8 cellular contexts compared by ENCODE assay signal in genomic region chr4:39458161-39458504, GRCh38. TPM values are rescaled to one million over a fixed set of nuclear protein-coding genes. Genes with fewer than 3 reads are reported as not detected.
DNase-seq lines count a peak whose midpoint lies in the region; ATAC-seq and TF ChIP-seq lines count a peak whose summit lies in the region.
"Not testable (repeated sequence)": the region's sequence is repeated elsewhere in the genome, so short reads cannot be mapped to it uniquely, and the experiment has no call there.

No MANE protein-coding gene starts in this region.

- H3K36me3 ChIP-seq in HCT116 (ENCODE audit: control insufficient read depth in 1 of 2, insufficient read depth in 2 of 2, low read length in 2 of 2) (peaks cover 48 to 56% of the 10 kb centered on the region in 2 experiments), PC-9 (ENCODE audit: low read depth) (peaks cover 58% of the 10 kb centered on the region), ectodermal cell (ENCODE audit: control insufficient read depth, insufficient read depth, low read length) (peaks cover 37% of the 10 kb centered on the region)

- H3K9me2 ChIP-seq in HCT116 (ENCODE audit: insufficient read depth); PC-9 (ENCODE audit: insufficient read depth): not testable (repeated sequence)

- CTCF ChIA-PET in HCT116 (lab: Charles Lee) = interaction anchor here (1.1 kb wide), 1 partner anchor 699 kb away, joined by 3 read pairs; no protein-coding TSS in a partner anchor
- CTCF ChIA-PET in PC-9 (lab: Charles Lee); activated naive CD4-positive, alpha-beta T cell treated with anti-CD3 and anti-CD28 coated beads, Interleukin-2, amount 10 ng/mL, durations not matched to agents 7 days and 5 days (lab: Charles Lee): not testable (repeated sequence)

- peaks cover 58% of the 10 kb centered on the region for H3K4me1 Mint-ChIP-seq in activated naive CD4-positive, alpha-beta T cell treated with anti-CD3 and anti-CD28 coated beads, Interleukin-2, amount 10 ng/mL, durations not matched to agents 7 days and 5 days
- H3K4me1 Mint-ChIP-seq in natural killer cell = peaks cover 28 to 34% of the 10 kb centered on the region in 2 donors
- H3K4me1 Mint-ChIP-seq in stimulated activated naive CD8-positive, alpha-beta T cell treated with anti-CD3 and anti-CD28 coated beads, Interleukin-15, amount 100 ng/mL, for 72 hours = peaks cover 61% of the 10 kb centered on the region

- not testable (repeated sequence) for H3K27me3 Mint-ChIP-seq in activated naive CD4-positive, alpha-beta T cell treated with anti-CD3 and anti-CD28 coated beads, Interleukin-2, amount 10 ng/mL, durations not matched to agents 7 days and 5 days; natural killer cell (ENCODE audit: low read depth in 2 of 2); stimulated activated naive CD8-positive, alpha-beta T cell treated with anti-CD3 and anti-CD28 coated beads, Interleukin-15, amount 100 ng/mL, for 72 hours

- peak overlapping the region; percentile 88 to 97 for H3K4me3 ChIP-seq in HCT116 (replicated peaks in 1 of 2; ENCODE audit: low read depth in 1 of 2, low read length in 2 of 2)
- H3K4me3 ChIP-seq in PC-9 = peak overlapping the region; percentile 97
- peak overlapping the region; percentile 89 for H3K4me3 ChIP-seq in ectodermal cell (ENCODE audit: insufficient read depth, low read depth, low read length)
- H3K4me3 ChIP-seq in iPS-11a (ENCODE audit: low read depth, low read length) = peak overlapping the region; percentile 99

- BruUV-seq in HCT116 (replicated peaks; lab: Mats Ljungman, UMichigan); PC-9 (replicated peaks; lab: Mats Ljungman, UMichigan): not testable (repeated sequence)

- TF ChIP-seq POLR2A in HCT116 (IDR thresholded peaks at IDR 0.05; ENCODE audit: borderline replicate concordance, extremely low read depth, insufficient read depth, insufficient read length) = not testable (repeated sequence)

- POLR2A ChIA-PET in HCT116 (lab: Charles Lee) (interaction anchor here (1.1 to 3.2 kb wide), 4 partner anchors 10 to 570 kb away, joined by 3 to 14 read pairs (median 6); no protein-coding TSS in a partner anchor), PC-9 (lab: Charles Lee; ENCODE audit: unreplicated experiment) (interaction anchor here (0.6 to 0.7 kb wide), 4 partner anchors 10 to 946 kb away, joined by 3 to 12 read pairs (median 4); no protein-coding TSS in a partner anchor)

- not testable (repeated sequence) for TF ChIP-seq CTCF in C4-2B (conservative IDR thresholded peaks at IDR 0.05); HCT116 (IDR thresholded peaks at IDR 0.05 in 2 of 3, conservative IDR thresholded peaks at IDR 0.05 in 1 of 3; ENCODE audit: borderline replicate concordance in 1 of 3, insufficient read depth in 1 of 3, low read depth in 2 of 3, low read length in 2 of 3); PC-9 (conservative IDR thresholded peaks at IDR 0.05); natural killer cell (IDR thresholded peaks at IDR 0.05)

- H3K9me3 ChIP-seq in HCT116 (ENCODE audit: control insufficient read depth in 1 of 2, insufficient read depth in 1 of 2, low read depth in 1 of 2, low read length in 2 of 2); PC-9 (ENCODE audit: insufficient read depth, low read depth); ectodermal cell (ENCODE audit: control insufficient read depth, low read length): not testable (repeated sequence)

- not testable (repeated sequence) for TF ChIP-seq RAD21 in HCT116 (IDR thresholded peaks at IDR 0.05; ENCODE audit: low read depth)

- H3K27me3 ChIP-seq in HCT116 (ENCODE audit: insufficient read depth, low read length); PC-9 (ENCODE audit: insufficient read depth, low read depth); ectodermal cell (ENCODE audit: control insufficient read depth, insufficient read depth, low read length, poor library complexity, severe bottlenecking): not testable (repeated sequence)

- H3K4me3 Mint-ChIP-seq in activated naive CD4-positive, alpha-beta T cell treated with anti-CD3 and anti-CD28 coated beads, Interleukin-2, amount 10 ng/mL, durations not matched to agents 7 days and 5 days = peak overlapping the region; percentile 98
- H3K4me3 Mint-ChIP-seq in natural killer cell = peak overlapping the region; percentile 98
- H3K4me3 Mint-ChIP-seq in stimulated activated naive CD8-positive, alpha-beta T cell treated with anti-CD3 and anti-CD28 coated beads, Interleukin-15, amount 100 ng/mL, for 72 hours = peak overlapping the region; percentile 95 to 99

- H3K27ac ChIP-seq in C4-2B = peak overlapping the region; percentile 92
- peak overlapping the region; percentile 97 for H3K27ac ChIP-seq in HCT116 (ENCODE audit: low read depth, low read length)
- peak overlapping the region; percentile 94 for H3K27ac ChIP-seq in PC-9
- H3K27ac ChIP-seq in ectodermal cell (ENCODE audit: insufficient read depth, low read depth, low read length, poor library complexity, severe bottlenecking) = peak overlapping the region; percentile 93

- not testable (repeated sequence) for DNase-seq in HCT116 (ENCODE audit: low read depth, low spot score); PC-9; activated naive CD4-positive, alpha-beta T cell treated with anti-CD3 and anti-CD28 coated beads, Interleukin-2, amount 10 ng/mL, durations not matched to agents 7 days and 5 days; natural killer cell; stimulated activated naive CD8-positive, alpha-beta T cell treated with anti-CD3 and anti-CD28 coated beads, Interleukin-15, amount 100 ng/mL, for 72 hours

- H3K4me1 ChIP-seq in HCT116 (ENCODE audit: control insufficient read depth in 1 of 2, insufficient read depth in 2 of 2, low read length in 2 of 2) (peaks cover 5 to 21% of the 10 kb centered on the region in 2 experiments; a peak in 3 of 4 replicates), PC-9 (replicated peaks; ENCODE audit: insufficient read depth) (peaks cover 20% of the 10 kb centered on the region)
- not testable (repeated sequence) for H3K4me1 ChIP-seq in ectodermal cell (ENCODE audit: control insufficient read depth, insufficient read depth, low read length)

- not testable (repeated sequence) for ATAC-seq in HCT116
- ATAC-seq in natural killer cell = peak; percentile 1 to 9 (median 3)
- peak; percentile 2 for ATAC-seq in stimulated activated naive CD8-positive, alpha-beta T cell treated with anti-CD3 and anti-CD28 coated beads, Interleukin-15, amount 100 ng/mL, for 72 hours

- not testable (repeated sequence) for H3K9me3 Mint-ChIP-seq in activated naive CD4-positive, alpha-beta T cell treated with anti-CD3 and anti-CD28 coated beads, Interleukin-2, amount 10 ng/mL, durations not matched to agents 7 days and 5 days; natural killer cell; stimulated activated naive CD8-positive, alpha-beta T cell treated with anti-CD3 and anti-CD28 coated beads, Interleukin-15, amount 100 ng/mL, for 72 hours

- RAD21 ChIA-PET in HCT116 (lab: Charles Lee; ENCODE audit: low non-redundant PET in 1 of 2, low total read pairs in 2 of 2, uncharacterized antibody in 2 of 2, unreplicated experiment in 2 of 2) = not testable (repeated sequence)

- intact Hi-C loops in HCT116 (cut with micrococcal nuclease) = loop anchor here (2.0 kb wide), 2 partner anchors 519 to 699 kb away; partner anchors contain the start of gene PDS5A
- intact Hi-C loops in PC-9 (cut with micrococcal nuclease; ENCODE audit: unreplicated experiment) = loop anchor here (5.0 to 10.0 kb wide), 2 partner anchors 583 to 701 kb away; no protein-coding TSS in a partner anchor
- intact Hi-C loops in natural killer cell (cut with micrococcal nuclease) = loop anchor here (1.0 to 10.0 kb wide), 6 partner anchors 11 to 413 kb away; partner anchors contain the start of genes RFC1, SMIM14 and WDR19

- H3K4me2 ChIP-seq in HCT116 (ENCODE audit: low read length) (peak overlapping the region; percentile 89), PC-9 (peak overlapping the region; percentile 98)

- peaks cover 78% of the 10 kb centered on the region for H3F3A ChIP-seq in PC-9 (ENCODE audit: insufficient read depth, low read depth)

- H4K20me1 ChIP-seq in HCT116 (ENCODE audit: insufficient read depth) = peaks cover 37% of the 10 kb centered on the region
- peaks cover 45% of the 10 kb centered on the region for H4K20me1 ChIP-seq in PC-9 (ENCODE audit: insufficient read depth)

- H3K36me3 Mint-ChIP-seq in activated naive CD4-positive, alpha-beta T cell treated with anti-CD3 and anti-CD28 coated beads, Interleukin-2, amount 10 ng/mL, durations not matched to agents 7 days and 5 days = peaks cover 54% of the 10 kb centered on the region
- H3K36me3 Mint-ChIP-seq in natural killer cell = peaks cover 31% of the 10 kb centered on the region

- H2AFZ ChIP-seq in HCT116 (ENCODE audit: low read depth, low read length, poor library complexity, severe bottlenecking) = not testable (repeated sequence)
- peak overlapping the region; percentile 81 for H2AFZ ChIP-seq in PC-9

- 0% methylated on average over 13 of the region's 13 CpGs for WGBS in ectodermal cell, 2 experiments

- peak overlapping the region; percentile 96 for H3K9ac ChIP-seq in HCT116 (ENCODE audit: low read length)

- peak overlapping the region; percentile 100 for H3K27ac Mint-ChIP-seq in activated naive CD4-positive, alpha-beta T cell treated with anti-CD3 and anti-CD28 coated beads, Interleukin-2, amount 10 ng/mL, durations not matched to agents 7 days and 5 days
- peak overlapping the region; percentile 99 to 100 for H3K27ac Mint-ChIP-seq in natural killer cell
- peak overlapping the region; percentile 99 to 100 for H3K27ac Mint-ChIP-seq in stimulated activated naive CD8-positive, alpha-beta T cell treated with anti-CD3 and anti-CD28 coated beads, Interleukin-15, amount 100 ng/mL, for 72 hours

- peaks cover 80% of the 10 kb centered on the region for H3K79me2 ChIP-seq in HCT116 (ENCODE audit: insufficient read depth, low read length)
- peaks cover 59% of the 10 kb centered on the region for H3K79me2 ChIP-seq in PC-9 (ENCODE audit: low read depth)

RNA-seq across cellular contexts. Expression of gene RPL9, which starts 0.6 kb away (rescaled TPM):
- 1,657 TPM for total RNA-seq in HCT116 (2021; ENCODE audit: unreplicated experiment)
- polyA plus RNA-seq in HCT116 (2012) = 751 and 1,038 TPM in 2 replicates
- 792 and 1,023 TPM in 2 replicates for total RNA-seq in PC-9 (2021)
- polyA plus RNA-seq in ectodermal cell (2013, experiment 1 of 4) = 1,479 TPM
- 1,417 TPM for polyA plus RNA-seq in ectodermal cell (2013, experiment 2 of 4)
- polyA plus RNA-seq in ectodermal cell (2013, experiment 3 of 4) = 1,919 TPM
- 2,184 TPM for polyA plus RNA-seq in ectodermal cell (2013, experiment 4 of 4)
- total RNA-seq in natural killer cell = 1,000 to 10,000 TPM in 1 of 3 donors, 100 to 1,000 TPM in 2; 848 to 1,179 (median 853) TPM

RNA-seq across cellular contexts. Expression of gene LIAS, which starts 0.7 kb away (rescaled TPM):
- 23.5 TPM for total RNA-seq in HCT116 (2021; ENCODE audit: unreplicated experiment)
- polyA plus RNA-seq in HCT116 (2012) = 10.7 and 14.3 TPM in 2 replicates
- 16.3 and 16.4 TPM in 2 replicates for total RNA-seq in PC-9 (2021)
- 19.8 TPM for polyA plus RNA-seq in ectodermal cell (2013, experiment 1 of 4)
- 20.2 TPM for polyA plus RNA-seq in ectodermal cell (2013, experiment 2 of 4)
- 16.2 TPM for polyA plus RNA-seq in ectodermal cell (2013, experiment 3 of 4)
- polyA plus RNA-seq in ectodermal cell (2013, experiment 4 of 4) = 19.1 TPM
- 10 to 100 TPM; 10.6 to 14.3 (median 11.9) TPM for total RNA-seq in natural killer cell

RNA-seq across cellular contexts. Expression of gene KLB, which starts 51.4 kb away (rescaled TPM):
- total RNA-seq in HCT116 (2021; ENCODE audit: unreplicated experiment) (not detected), PC-9 (2021) (not detected in 2 replicates), natural killer cell (under 1 TPM; 0.07 to 0.16 (median 0.10) TPM)
- polyA plus RNA-seq in HCT116 (2012) = 0.01 and 0.03 TPM in 2 replicates
- not detected for polyA plus RNA-seq in ectodermal cell (2013, experiment 1 of 4)
- not detected for polyA plus RNA-seq in ectodermal cell (2013, experiment 2 of 4)
- polyA plus RNA-seq in ectodermal cell (2013, experiment 3 of 4) = 0.05 TPM
- polyA plus RNA-seq in ectodermal cell (2013, experiment 4 of 4) = not detected
